In genomic region chr2:99793022-99793421, GRCh38 we compare ENCODE assay signal across 22 cellular contexts.
"Had no signal": no experiment of that assay in that cellular context is flagged by ENCODE, and none has a peak within 500 bp of the region (broad histone marks: within the 10 kb centered on the region; RNA-seq: fewer than 3 reads in every experiment).

No MANE protein-coding gene starts in this region.

- H3K4me1 ChIP-seq: adrenal gland had no signal

- H3K27ac ChIP-seq: adrenal gland, PC-9, VCaP had no signal

- H3K4me3 ChIP-seq: adrenal gland, PC-9 had no signal

- H3K4me2 ChIP-seq: PC-9 had no signal

- H3K36me3 ChIP-seq: adrenal gland had no signal

- H3K27me3 ChIP-seq: adrenal gland had no signal

- H2AFZ ChIP-seq: PC-9 had no signal

- ATAC-seq: activated CD4-positive, CD25-positive, alpha-beta regulatory T cell treated with anti-CD3 and anti-CD28 coated beads, Interleukin-2, amount 50 U/mL, for 24 hours; activated CD8-positive, alpha-beta T cell treated with anti-CD3 and anti-CD28 coated beads, Interleukin-2, amount 10 ng/mL, durations not matched to agents 7 days and 5 days; T-helper 17 cell had no signal

- DNase-seq: activated CD4-positive, alpha-beta T cell treated with anti-CD3 and anti-CD28 coated beads for 4 hours; activated CD8-positive, alpha-beta memory T cell treated with anti-CD3 and anti-CD28 coated beads, Interleukin-2, amount 50 U/mL, for 48 hours; activated CD8-positive, alpha-beta T cell treated with anti-CD3 and anti-CD28 coated beads, Interleukin-2, amount 10 ng/mL, durations not matched to agents 7 days and 5 days; activated naive CD4-positive, alpha-beta T cell treated with anti-CD3 and anti-CD28 coated beads, Interleukin-2, amount 50 U/mL, for 16 hours; activated naive CD8-positive, alpha-beta T cell treated with anti-CD3 and anti-CD28 coated beads, Interleukin-2, amount 10 ng/mL, durations not matched to agents 7 days and 5 days; activated T-cell treated with anti-CD3 and anti-CD28 coated beads, Interleukin-2, amount 50 U/mL, for 1 hour; adrenal gland; anterior cingulate cortex; cerebellar nuclear complex; MM.1S; NCI-H1092; NCI-H1417; NCI-H2029; NCI-H2107; NCI-H345; NCI-H524; PC-9; SHP77 treated with DMSO at 0.1 percent for 48 hours; T-helper 17 cell; T-helper 9 cell had no signal

- H3K27ac Mint-ChIP-seq: activated CD8-positive, alpha-beta T cell treated with anti-CD3 and anti-CD28 coated beads, Interleukin-2, amount 10 ng/mL, durations not matched to agents 7 days and 5 days; activated naive CD8-positive, alpha-beta T cell treated with anti-CD3 and anti-CD28 coated beads, Interleukin-2, amount 10 ng/mL, durations not matched to agents 7 days and 5 days; T-helper 17 cell had no signal

- H3K4me3 Mint-ChIP-seq: activated CD8-positive, alpha-beta T cell treated with anti-CD3 and anti-CD28 coated beads, Interleukin-2, amount 10 ng/mL, durations not matched to agents 7 days and 5 days; activated naive CD8-positive, alpha-beta T cell treated with anti-CD3 and anti-CD28 coated beads, Interleukin-2, amount 10 ng/mL, durations not matched to agents 7 days and 5 days; T-helper 17 cell had no signal

- H3K4me1 Mint-ChIP-seq: activated naive CD8-positive, alpha-beta T cell treated with anti-CD3 and anti-CD28 coated beads, Interleukin-2, amount 10 ng/mL, durations not matched to agents 7 days and 5 days; T-helper 17 cell had no signal
